In genomic region chr2:40197121-40197520, GRCh38 we compare ENCODE assay signal across 18 cellular contexts.
DNase-seq lines count a peak whose midpoint lies in the region; ATAC-seq and TF ChIP-seq lines count a peak whose summit lies in the region.
"Had no signal": no experiment of that assay in that cellular context is flagged by ENCODE, and none has a peak within 500 bp of the region (broad histone marks: within the 10 kb centered on the region; RNA-seq: fewer than 3 reads in every experiment).

No MANE protein-coding gene starts in this region.

- intact Hi-C loops in Calu3 (cut with micrococcal nuclease; ENCODE audit: unreplicated experiment) = no loop called here

- H3K4me3 Mint-ChIP-seq in Calu3 (ENCODE audit: low read depth, unreplicated experiment) = no peak overlapping the region
- H3K4me3 Mint-ChIP-seq: B cell; CD4-positive, alpha-beta T cell; H9; IgD-negative memory B cell had no signal

- TF ChIP-seq EP300 in upper lobe of left lung (IDR thresholded peaks at IDR 0.05) = no peak

- H3K4me1 ChIP-seq in SJCRH30 (peaks cover 14% of the 10 kb centered on the region), upper lobe of left lung (no peaks in the 10 kb centered on the region)

- no peaks in the 10 kb centered on the region for H3K36me3 ChIP-seq in SJCRH30
- H3K36me3 ChIP-seq in upper lobe of left lung = no peaks in the 10 kb centered on the region

- H3K27ac ChIP-seq in SJCRH30 (no peak overlapping the region), upper lobe of left lung (no peak overlapping the region)
- H3K27ac ChIP-seq: HL-60 had no signal

- no peak for TF ChIP-seq POLR2A in upper lobe of left lung (IDR thresholded peaks at IDR 0.05)

- TF ChIP-seq CTCF in upper lobe of left lung (IDR thresholded peaks at IDR 0.05) (no peak), Calu3 (IDR thresholded peaks at IDR 0.05; ENCODE audit: unreplicated experiment) (no peak)

- H3K9me3 ChIP-seq in SJCRH30 (replicated peaks) (no peaks in the 10 kb centered on the region), upper lobe of left lung (no peaks in the 10 kb centered on the region)

- H3K4me1 Mint-ChIP-seq in Calu3 (ENCODE audit: low read depth, unreplicated experiment) = peaks cover 19% of the 10 kb centered on the region
- H3K4me1 Mint-ChIP-seq: B cell, IgD-negative memory B cell had no signal

- ATAC-seq in upper lobe of left lung (ENCODE audit: low FRiP score in 2 of 2) = no peak

- H3K27me3 Mint-ChIP-seq in Calu3 (ENCODE audit: unreplicated experiment) = no peaks in the 10 kb centered on the region
- H3K27me3 Mint-ChIP-seq: B cell; CD4-positive, alpha-beta T cell had no signal

- H3K4me3 ChIP-seq in SJCRH30 = no peak overlapping the region
- no peak overlapping the region for H3K4me3 ChIP-seq in upper lobe of left lung

- WGBS in upper lobe of left lung, 2 donors = 72 to 74% methylated on average over 5 of the region's 5 CpGs

- CTCF ChIA-PET in Calu3 (lab: Charles Lee) = no interaction called here

- no peak overlapping the region for H3K27ac Mint-ChIP-seq in Calu3 (ENCODE audit: unreplicated experiment)
- H3K27ac Mint-ChIP-seq: B cell; CD4-positive, alpha-beta T cell; H9; IgD-negative memory B cell had no signal

- no peaks in the 10 kb centered on the region for H3K36me3 Mint-ChIP-seq in Calu3 (ENCODE audit: insufficient read depth, unreplicated experiment)
- H3K36me3 Mint-ChIP-seq: IgD-negative memory B cell had no signal

- DNase-seq in DMS 273 (lab: John Stamatoyannopoulos, UW; ENCODE audit: unreplicated experiment) (peak; percentile 66), NCI-H1105 (lab: John Stamatoyannopoulos, UW) (peak; percentile 10), SJCRH30 (peak; percentile 29 to 56), retina (peak; percentile 23), upper lobe of left lung (no peak), GM19238 (ENCODE audit: insufficient read length, low spot score) (no peak), Calu3 (no peak)
- DNase-seq: CD4-positive, alpha-beta T cell; H9; Kasumi-1; NCI-H2029 treated with DMSO at 0.1 percent for 48 hours; NCI-H526 treated with DMSO at 0.1 percent for 48 hours; OCI-M1; SHP77 treated with DMSO at 0.1 percent for 48 hours; T-helper 2 cell had no signal

- no TSS peak for BruUV-seq in Calu3 (replicated peaks; lab: Mats Ljungman, UMichigan)

- H3K27me3 ChIP-seq in SJCRH30 (no peaks in the 10 kb centered on the region), upper lobe of left lung (no peaks in the 10 kb centered on the region)

- peaks cover 3% of the 10 kb centered on the region for H3K9me3 Mint-ChIP-seq in Calu3 (ENCODE audit: low read depth, unreplicated experiment)
- H3K9me3 Mint-ChIP-seq: CD4-positive, alpha-beta T cell; H9 had no signal

Comparison
In these comparisons a context has a peak if more than half of its experiments do, and no peak if none do; other contexts are left out.
1. DNase-seq: peak in DMS 273 (single experiment), NCI-H1105 (single experiment), SJCRH30 (2 of 2) and retina (single experiment); none in upper lobe of left lung (0 of 2), GM19238 (single experiment) and Calu3 (single experiment).